8 cellular contexts compared by ENCODE assay signal in genomic region chr9:130680836-130681768, GRCh38. TPM values are rescaled to one million over a fixed set of nuclear protein-coding genes. Genes with fewer than 3 reads are reported as not detected.
DNase-seq lines count a peak whose midpoint lies in the region; ATAC-seq and TF ChIP-seq lines count a peak whose summit lies in the region.

No MANE protein-coding gene starts in this region.

- peak overlapping the region; percentile 96 for H3K23ac ChIP-seq in neuronal stem cell (ENCODE audit: low read depth, low read length, poor library complexity)

- H4K91ac ChIP-seq in neuronal stem cell (ENCODE audit: low read depth, low read length, poor library complexity) = no peak overlapping the region

- ATAC-seq in HG02884 (IDR thresholded peaks at IDR 0.05; ENCODE audit: unreplicated experiment) = no peak

- H3K27ac ChIP-seq in neuronal stem cell (replicated peaks; ENCODE audit: low read length) (no peak overlapping the region), thymus (ENCODE audit: low read depth) (no peak overlapping the region)

- peak overlapping the region; percentile 88 for H3K9ac ChIP-seq in neuronal stem cell (ENCODE audit: low read depth, low read length, poor library complexity)

- H2BK5ac ChIP-seq in neuronal stem cell (ENCODE audit: low read length) = no peak overlapping the region

- H2BK120ac ChIP-seq in neuronal stem cell (ENCODE audit: low read depth, low read length) = no peak overlapping the region

- H3K9me3 ChIP-seq in neuronal stem cell (replicated peaks in 1 of 2; ENCODE audit: control insufficient read depth in 2 of 2, insufficient read depth in 1 of 2, low read depth in 1 of 2, low read length in 2 of 2) (peaks cover 0 to 2% of the 10 kb centered on the region in 2 donors), thymus (ENCODE audit: control insufficient read depth) (no peaks in the 10 kb centered on the region)

- H4K8ac ChIP-seq in neuronal stem cell (ENCODE audit: low read depth, low read length) = no peak overlapping the region

- H2AFZ ChIP-seq in neuronal stem cell (ENCODE audit: low read length) = peak overlapping the region; percentile 94

- no peaks in the 10 kb centered on the region for H3K79me1 ChIP-seq in neuronal stem cell (ENCODE audit: low read depth, low read length)

- no peak overlapping the region for H2BK15ac ChIP-seq in neuronal stem cell (ENCODE audit: low read length)

- H2BK12ac ChIP-seq in neuronal stem cell (ENCODE audit: low read length) = peak overlapping the region; percentile 97

- H3K4me3 ChIP-seq in foreskin fibroblast (ENCODE audit: low read depth in 1 of 2, low read length in 2 of 2) (peak overlapping the region; percentile 50 to 63), neuronal stem cell (ENCODE audit: low read length in 2 of 2) (peak overlapping the region; percentile 59 to 89), thymus (ENCODE audit: low read length) (peak overlapping the region; percentile 51)

- TF ChIP-seq CTCF in foreskin fibroblast (IDR thresholded peaks at IDR 0.05; ENCODE audit: low read depth, low read length) = no peak

- peak overlapping the region; percentile 98 for H3K4me2 ChIP-seq in neuronal stem cell (ENCODE audit: insufficient read depth, low read length, poor library complexity, severe bottlenecking)

- H3K27me3 ChIP-seq in neuronal stem cell (ENCODE audit: control insufficient read depth in 3 of 3, insufficient read depth in 3 of 3, low read depth in 1 of 3, low read length in 3 of 3) (peaks cover 0 to 37% (median 19%) of the 10 kb centered on the region in 3 experiments), thymus (ENCODE audit: control insufficient read depth, insufficient read depth) (peaks cover 41% of the 10 kb centered on the region)

- H2AK5ac ChIP-seq in neuronal stem cell (ENCODE audit: low read depth, low read length) = no peak overlapping the region

- DNase-seq in EH (ENCODE audit: low read depth) = peak; percentile 89
- peak in 70 of 76 experiments; percentile 19 to 84 (median 66) for DNase-seq in HUDEP-2 (lab: John Stamatoyannopoulos, UW; ENCODE audit: unreplicated experiment in 76 of 76)
- peak; percentile 99 for DNase-seq in RKO (ENCODE audit: low spot score)
- peak; percentile 87 for DNase-seq in activated effector memory CD4-positive, alpha-beta T cell treated with anti-CD3 and anti-CD28 coated beads, Interleukin-2, amount 50 U/mL, for 16 hours
- peak; percentile 89 to 96 for DNase-seq in foreskin fibroblast
- DNase-seq in neuronal stem cell (ENCODE audit: low spot score) = no peak

- no peak overlapping the region for H3K4ac ChIP-seq in neuronal stem cell (ENCODE audit: low read length)

- no CpG with 5 or more reads among the region's 116 CpGs for WGBS in neuronal stem cell (ENCODE audit: extremely low coverage in 2 of 2, insufficient read length in 2 of 2, insufficient replicate concordance in 1 of 2), 2 donors
- 4% methylated on average over 116 of the region's 116 CpGs for WGBS in thymus

- peak overlapping the region; percentile 63 for H3K14ac ChIP-seq in neuronal stem cell (ENCODE audit: low read length)

- H3K36me3 ChIP-seq in neuronal stem cell (replicated peaks in 1 of 2; ENCODE audit: control insufficient read depth in 2 of 2, insufficient read depth in 2 of 2, low read length in 2 of 2) (no peaks in the 10 kb centered on the region), thymus (ENCODE audit: control insufficient read depth, insufficient read depth) (no peaks in the 10 kb centered on the region)

- H3K18ac ChIP-seq in neuronal stem cell (ENCODE audit: low read length) = peak overlapping the region; percentile 97

- peaks cover 0 to 4% of the 10 kb centered on the region in 2 donors for H3K4me1 ChIP-seq in neuronal stem cell (ENCODE audit: control insufficient read depth in 2 of 2, insufficient read depth in 1 of 2, low read depth in 1 of 2, low read length in 2 of 2)
- H3K4me1 ChIP-seq in thymus (ENCODE audit: control insufficient read depth, insufficient read depth, low read length) = no peaks in the 10 kb centered on the region

RNA-seq across cellular contexts. Expression of gene EXOSC2, which starts 12.5 kb away (rescaled TPM):
- 29.7 TPM for polyA plus RNA-seq in neuronal stem cell (2013, experiment 1 of 2)
- 28.8 TPM for polyA plus RNA-seq in neuronal stem cell (2013, experiment 2 of 2)
- polyA plus RNA-seq in thymus = 20.2 TPM

RNA-seq across cellular contexts. Expression of gene PRDM12, which starts 16.7 kb away (rescaled TPM):
- polyA plus RNA-seq in neuronal stem cell (2013, experiment 1 of 2) = 0.22 TPM
- polyA plus RNA-seq in neuronal stem cell (2013, experiment 2 of 2) = 0.15 TPM
- polyA plus RNA-seq in thymus = 0.02 TPM
